Comparison of ENCODE assay signal across 1 cellular context in the genomic region with DNA sequence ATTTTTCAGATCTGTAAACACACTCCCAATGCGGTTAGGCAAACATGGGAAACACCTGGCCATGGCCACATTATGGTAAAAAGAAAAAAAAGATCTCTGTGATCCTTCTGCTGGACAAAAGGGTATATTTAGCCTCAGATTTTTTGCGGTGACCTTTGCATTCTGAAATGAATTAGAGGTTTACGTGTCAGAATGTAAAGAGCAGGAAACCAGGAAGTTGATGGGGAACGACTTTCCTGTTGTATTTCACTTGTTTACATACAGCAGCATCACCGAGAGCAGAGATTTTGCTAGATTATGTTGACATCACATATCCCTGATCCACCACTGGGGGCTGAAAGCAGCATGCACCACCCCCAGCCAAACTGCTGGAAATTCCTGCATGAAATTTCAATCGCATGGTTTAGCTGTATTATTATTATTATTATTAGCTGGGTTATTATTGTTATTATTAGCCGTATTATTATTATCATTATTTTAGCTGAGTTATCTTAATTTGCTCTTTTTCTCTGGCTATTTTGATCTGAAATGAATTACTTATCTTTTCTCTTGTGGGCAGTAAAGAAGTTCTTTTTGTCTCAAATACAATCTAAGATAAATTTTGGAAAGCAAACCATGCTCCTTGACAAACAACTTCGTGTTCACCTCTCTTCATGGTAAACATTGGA.
TF ChIP-seq lines count a peak whose summit lies in the region.

No MANE protein-coding gene starts in this region.

TF ChIP-seq in HepG2, 621 proteins besides CTCF, POLR2A, EP300 and RAD21 (continued from another document and continues in another):
- TF ChIP-seq, protein P1, sequence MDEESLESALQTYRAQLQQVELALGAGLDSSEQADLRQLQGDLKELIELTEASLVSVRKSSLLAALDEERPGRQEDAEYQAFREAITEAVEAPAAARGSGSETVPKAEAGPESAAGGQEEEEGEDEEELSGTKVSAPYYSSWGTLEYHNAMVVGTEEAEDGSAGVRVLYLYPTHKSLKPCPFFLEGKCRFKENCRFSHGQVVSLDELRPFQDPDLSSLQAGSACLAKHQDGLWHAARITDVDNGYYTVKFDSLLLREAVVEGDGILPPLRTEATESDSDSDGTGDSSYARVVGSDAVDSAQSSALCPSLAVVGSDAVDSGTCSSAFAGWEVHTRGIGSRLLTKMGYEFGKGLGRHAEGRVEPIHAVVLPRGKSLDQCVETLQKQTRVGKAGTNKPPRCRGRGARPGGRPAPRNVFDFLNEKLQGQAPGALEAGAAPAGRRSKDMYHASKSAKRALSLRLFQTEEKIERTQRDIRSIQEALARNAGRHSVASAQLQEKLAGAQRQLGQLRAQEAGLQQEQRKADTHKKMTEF (CRISPR knock-in tag; IDR thresholded peaks at IDR 0.05), result peak; percentile 89
- TF ChIP-seq IKZF1 (IDR thresholded peaks at IDR 0.05), result no peak
- TF ChIP-seq HIVEP1 (CRISPR knock-in tag; IDR thresholded peaks at IDR 0.05), result no peak
- 0 out of 2 replicates have a peak, but pooled peaks have one; percentile 58 for TF ChIP-seq IRF2 (CRISPR knock-in tag; IDR thresholded peaks at IDR 0.05)
- TF ChIP-seq ZBTB20 (CRISPR knock-in tag; IDR thresholded peaks at IDR 0.05; ENCODE audit: borderline replicate concordance, low read depth), result peak; percentile 99; the same call in 1 of the 2 replicates
- TF ChIP-seq FOXP1 (IDR thresholded peaks at IDR 0.05), result peak; percentile 80
- TF ChIP-seq FOXP1 (CRISPR knock-in tag; IDR thresholded peaks at IDR 0.05), result peak; percentile 97
- TF ChIP-seq ZNF335 (CRISPR knock-in tag; IDR thresholded peaks at IDR 0.05), result 0 out of 2 replicates have a peak, but pooled peaks have one; percentile 70
- no peak for TF ChIP-seq ZNF737 (CRISPR knock-in tag; IDR thresholded peaks at IDR 0.05; ENCODE audit: borderline replicate concordance)
- TF ChIP-seq ZSCAN22 (CRISPR knock-in tag; IDR thresholded peaks at IDR 0.05), result no peak
- peak; percentile 55; the same call in 1 of the 2 replicates for TF ChIP-seq THAP11 (CRISPR knock-in tag; IDR thresholded peaks at IDR 0.05)
- TF ChIP-seq ZNF839 (CRISPR knock-in tag; IDR thresholded peaks at IDR 0.05; ENCODE audit: borderline replicate concordance), result no peak
- TF ChIP-seq, protein P2, sequence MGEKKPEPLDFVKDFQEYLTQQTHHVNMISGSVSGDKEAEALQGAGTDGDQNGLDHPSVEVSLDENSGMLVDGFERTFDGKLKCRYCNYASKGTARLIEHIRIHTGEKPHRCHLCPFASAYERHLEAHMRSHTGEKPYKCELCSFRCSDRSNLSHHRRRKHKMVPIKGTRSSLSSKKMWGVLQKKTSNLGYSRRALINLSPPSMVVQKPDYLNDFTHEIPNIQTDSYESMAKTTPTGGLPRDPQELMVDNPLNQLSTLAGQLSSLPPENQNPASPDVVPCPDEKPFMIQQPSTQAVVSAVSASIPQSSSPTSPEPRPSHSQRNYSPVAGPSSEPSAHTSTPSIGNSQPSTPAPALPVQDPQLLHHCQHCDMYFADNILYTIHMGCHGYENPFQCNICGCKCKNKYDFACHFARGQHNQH (CRISPR knock-in tag; IDR thresholded peaks at IDR 0.05), result 0 out of 2 replicates have a peak, but pooled peaks have one; percentile 64
- TF ChIP-seq ASH2L (IDR thresholded peaks at IDR 0.05; ENCODE audit: insufficient read length, low read depth, low read length), result peak; percentile 83
- TF ChIP-seq, protein P3, sequence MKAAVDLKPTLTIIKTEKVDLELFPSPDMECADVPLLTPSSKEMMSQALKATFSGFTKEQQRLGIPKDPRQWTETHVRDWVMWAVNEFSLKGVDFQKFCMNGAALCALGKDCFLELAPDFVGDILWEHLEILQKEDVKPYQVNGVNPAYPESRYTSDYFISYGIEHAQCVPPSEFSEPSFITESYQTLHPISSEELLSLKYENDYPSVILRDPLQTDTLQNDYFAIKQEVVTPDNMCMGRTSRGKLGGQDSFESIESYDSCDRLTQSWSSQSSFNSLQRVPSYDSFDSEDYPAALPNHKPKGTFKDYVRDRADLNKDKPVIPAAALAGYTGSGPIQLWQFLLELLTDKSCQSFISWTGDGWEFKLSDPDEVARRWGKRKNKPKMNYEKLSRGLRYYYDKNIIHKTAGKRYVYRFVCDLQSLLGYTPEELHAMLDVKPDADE (CRISPR knock-in tag; IDR thresholded peaks at IDR 0.05), result no peak
- no peak for TF ChIP-seq ZNF44 (CRISPR knock-in tag; IDR thresholded peaks at IDR 0.05)
- no peak for TF ChIP-seq KMT2B (CRISPR knock-in tag; IDR thresholded peaks at IDR 0.05)
- TF ChIP-seq, protein P4, sequence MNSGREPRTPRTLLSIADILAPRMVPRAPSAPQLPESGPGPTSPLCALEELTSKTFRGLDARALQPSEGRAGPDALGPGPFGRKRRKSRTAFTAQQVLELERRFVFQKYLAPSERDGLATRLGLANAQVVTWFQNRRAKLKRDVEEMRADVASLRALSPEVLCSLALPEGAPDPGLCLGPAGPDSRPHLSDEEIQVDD (CRISPR knock-in tag; IDR thresholded peaks at IDR 0.05; ENCODE audit: borderline replicate concordance), result no peak
- TF ChIP-seq ZNF780A (CRISPR knock-in tag; IDR thresholded peaks at IDR 0.05), result no peak
- TF ChIP-seq, protein P5, sequence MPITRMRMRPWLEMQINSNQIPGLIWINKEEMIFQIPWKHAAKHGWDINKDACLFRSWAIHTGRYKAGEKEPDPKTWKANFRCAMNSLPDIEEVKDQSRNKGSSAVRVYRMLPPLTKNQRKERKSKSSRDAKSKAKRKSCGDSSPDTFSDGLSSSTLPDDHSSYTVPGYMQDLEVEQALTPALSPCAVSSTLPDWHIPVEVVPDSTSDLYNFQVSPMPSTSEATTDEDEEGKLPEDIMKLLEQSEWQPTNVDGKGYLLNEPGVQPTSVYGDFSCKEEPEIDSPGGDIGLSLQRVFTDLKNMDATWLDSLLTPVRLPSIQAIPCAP (CRISPR knock-in tag; IDR thresholded peaks at IDR 0.05; ENCODE audit: low read depth), result no peak
- TF ChIP-seq NR2F6 (IDR thresholded peaks at IDR 0.05), result peak; percentile 87
- TF ChIP-seq NR2F6 (CRISPR knock-in tag; IDR thresholded peaks at IDR 0.05), result peak; percentile 90
- no peak for TF ChIP-seq ZSCAN12 (CRISPR knock-in tag; IDR thresholded peaks at IDR 0.05)
- TF ChIP-seq ZNF761 (CRISPR knock-in tag; conservative IDR thresholded peaks at IDR 0.05), result no peak
- TF ChIP-seq, protein P6, sequence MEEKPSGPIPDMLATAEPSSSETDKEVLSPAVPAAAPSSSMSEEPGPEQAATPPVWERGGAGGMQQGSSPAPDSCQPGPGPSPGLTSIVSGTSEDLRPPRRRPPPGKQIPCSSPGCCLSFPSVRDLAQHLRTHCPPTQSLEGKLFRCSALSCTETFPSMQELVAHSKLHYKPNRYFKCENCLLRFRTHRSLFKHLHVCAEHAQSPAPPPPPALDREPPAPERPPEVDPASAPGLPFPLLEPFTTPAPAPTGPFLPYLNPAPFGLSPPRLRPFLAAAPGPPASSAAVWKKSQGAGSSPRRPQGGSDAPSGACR (CRISPR knock-in tag; IDR thresholded peaks at IDR 0.05), result no peak
- peak; percentile 68; the same call in 1 of the 2 replicates for TF ChIP-seq GATAD2A (CRISPR knock-in tag; IDR thresholded peaks at IDR 0.05)
- TF ChIP-seq SAP130 (CRISPR knock-in tag; IDR thresholded peaks at IDR 0.05; ENCODE audit: low read depth), result peak; percentile 71
- TF ChIP-seq, protein P7, sequence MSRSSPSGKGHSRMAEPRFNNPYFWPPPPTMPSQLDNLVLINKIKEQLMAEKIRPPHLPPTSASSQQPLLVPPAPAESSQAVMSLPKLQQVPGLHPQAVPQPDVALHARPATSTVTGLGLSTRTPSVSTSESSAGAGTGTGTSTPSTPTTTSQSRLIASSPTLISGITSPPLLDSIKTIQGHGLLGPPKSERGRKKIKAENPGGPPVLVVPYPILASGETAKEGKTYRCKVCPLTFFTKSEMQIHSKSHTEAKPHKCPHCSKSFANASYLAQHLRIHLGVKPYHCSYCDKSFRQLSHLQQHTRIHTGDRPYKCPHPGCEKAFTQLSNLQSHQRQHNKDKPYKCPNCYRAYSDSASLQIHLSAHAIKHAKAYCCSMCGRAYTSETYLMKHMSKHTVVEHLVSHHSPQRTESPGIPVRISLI (CRISPR knock-in tag; IDR thresholded peaks at IDR 0.05; ENCODE audit: borderline replicate concordance), result peak; percentile 92
- TF ChIP-seq, protein P8, sequence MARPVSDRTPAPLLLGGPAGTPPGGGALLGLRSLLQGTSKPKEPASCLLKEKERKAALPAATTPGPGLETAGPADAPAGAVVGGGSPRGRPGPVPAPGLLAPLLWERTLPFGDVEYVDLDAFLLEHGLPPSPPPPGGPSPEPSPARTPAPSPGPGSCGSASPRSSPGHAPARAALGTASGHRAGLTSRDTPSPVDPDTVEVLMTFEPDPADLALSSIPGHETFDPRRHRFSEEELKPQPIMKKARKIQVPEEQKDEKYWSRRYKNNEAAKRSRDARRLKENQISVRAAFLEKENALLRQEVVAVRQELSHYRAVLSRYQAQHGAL (CRISPR knock-in tag; IDR thresholded peaks at IDR 0.05; ENCODE audit: not compliant biosample characterization), result no peak
- TF ChIP-seq KLF12 (CRISPR knock-in tag; IDR thresholded peaks at IDR 0.05; ENCODE audit: borderline replicate concordance), result no peak
- TF ChIP-seq, protein P9, sequence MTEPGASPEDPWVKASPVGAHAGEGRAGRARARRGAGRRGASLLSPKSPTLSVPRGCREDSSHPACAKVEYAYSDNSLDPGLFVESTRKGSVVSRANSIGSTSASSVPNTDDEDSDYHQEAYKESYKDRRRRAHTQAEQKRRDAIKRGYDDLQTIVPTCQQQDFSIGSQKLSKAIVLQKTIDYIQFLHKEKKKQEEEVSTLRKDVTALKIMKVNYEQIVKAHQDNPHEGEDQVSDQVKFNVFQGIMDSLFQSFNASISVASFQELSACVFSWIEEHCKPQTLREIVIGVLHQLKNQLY (CRISPR knock-in tag; IDR thresholded peaks at IDR 0.05), result 0 out of 2 replicates have a peak, but pooled peaks have one; percentile 57
- no peak for TF ChIP-seq ZNF510 (CRISPR knock-in tag; IDR thresholded peaks at IDR 0.05; ENCODE audit: low read depth)
- no peak for TF ChIP-seq AGO2 (optimal IDR thresholded peaks at IDR 0.05; ENCODE audit: low read depth, low read length)
- TF ChIP-seq, protein P10, sequence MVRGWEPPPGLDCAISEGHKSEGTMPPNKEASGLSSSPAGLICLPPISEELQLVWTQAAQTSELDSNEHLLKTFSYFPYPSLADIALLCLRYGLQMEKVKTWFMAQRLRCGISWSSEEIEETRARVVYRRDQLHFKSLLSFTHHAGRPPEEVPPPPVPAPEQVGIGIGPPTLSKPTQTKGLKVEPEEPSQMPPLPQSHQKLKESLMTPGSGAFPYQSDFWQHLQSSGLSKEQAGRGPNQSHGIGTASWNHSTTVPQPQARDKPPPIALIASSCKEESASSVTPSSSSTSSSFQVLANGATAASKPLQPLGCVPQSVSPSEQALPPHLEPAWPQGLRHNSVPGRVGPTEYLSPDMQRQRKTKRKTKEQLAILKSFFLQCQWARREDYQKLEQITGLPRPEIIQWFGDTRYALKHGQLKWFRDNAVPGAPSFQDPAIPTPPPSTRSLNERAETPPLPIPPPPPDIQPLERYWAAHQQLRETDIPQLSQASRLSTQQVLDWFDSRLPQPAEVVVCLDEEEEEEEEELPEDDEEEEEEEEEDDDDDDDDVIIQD (CRISPR knock-in tag; IDR thresholded peaks at IDR 0.05; ENCODE audit: low read depth), result peak; percentile 87
- TF ChIP-seq, protein P11, sequence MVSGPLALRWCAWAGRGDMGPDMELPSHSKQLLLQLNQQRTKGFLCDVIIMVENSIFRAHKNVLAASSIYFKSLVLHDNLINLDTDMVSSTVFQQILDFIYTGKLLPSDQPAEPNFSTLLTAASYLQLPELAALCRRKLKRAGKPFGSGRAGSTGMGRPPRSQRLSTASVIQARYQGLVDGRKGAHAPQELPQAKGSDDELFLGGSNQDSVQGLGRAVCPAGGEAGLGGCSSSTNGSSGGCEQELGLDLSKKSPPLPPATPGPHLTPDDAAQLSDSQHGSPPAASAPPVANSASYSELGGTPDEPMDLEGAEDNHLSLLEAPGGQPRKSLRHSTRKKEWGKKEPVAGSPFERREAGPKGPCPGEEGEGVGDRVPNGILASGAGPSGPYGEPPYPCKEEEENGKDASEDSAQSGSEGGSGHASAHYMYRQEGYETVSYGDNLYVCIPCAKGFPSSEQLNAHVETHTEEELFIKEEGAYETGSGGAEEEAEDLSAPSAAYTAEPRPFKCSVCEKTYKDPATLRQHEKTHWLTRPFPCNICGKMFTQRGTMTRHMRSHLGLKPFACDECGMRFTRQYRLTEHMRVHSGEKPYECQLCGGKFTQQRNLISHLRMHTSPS (CRISPR knock-in tag; IDR thresholded peaks at IDR 0.05; ENCODE audit: low read depth), result no peak
- TF ChIP-seq TRIM24 (CRISPR knock-in tag; IDR thresholded peaks at IDR 0.05), result no peak
- TF ChIP-seq, protein P12, sequence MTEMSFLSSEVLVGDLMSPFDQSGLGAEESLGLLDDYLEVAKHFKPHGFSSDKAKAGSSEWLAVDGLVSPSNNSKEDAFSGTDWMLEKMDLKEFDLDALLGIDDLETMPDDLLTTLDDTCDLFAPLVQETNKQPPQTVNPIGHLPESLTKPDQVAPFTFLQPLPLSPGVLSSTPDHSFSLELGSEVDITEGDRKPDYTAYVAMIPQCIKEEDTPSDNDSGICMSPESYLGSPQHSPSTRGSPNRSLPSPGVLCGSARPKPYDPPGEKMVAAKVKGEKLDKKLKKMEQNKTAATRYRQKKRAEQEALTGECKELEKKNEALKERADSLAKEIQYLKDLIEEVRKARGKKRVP (CRISPR knock-in tag; IDR thresholded peaks at IDR 0.05), result peak in 1 of 2 experiments; percentile 53; a peak in 1 of 4 replicates
- TF ChIP-seq FOXO1 (CRISPR knock-in tag; IDR thresholded peaks at IDR 0.05), result peak; percentile 92; the same call in 1 of the 2 replicates
- TF ChIP-seq ZNF205 (CRISPR knock-in tag; IDR thresholded peaks at IDR 0.05), result peak; percentile 58; the same call in 1 of the 2 replicates
- TF ChIP-seq ZC3H4 (CRISPR knock-in tag; IDR thresholded peaks at IDR 0.05; ENCODE audit: borderline replicate concordance), result no peak
- no peak for TF ChIP-seq RFXANK (CRISPR knock-in tag; IDR thresholded peaks at IDR 0.05)
